In genomic region chr16:2775765-2776499, GRCh38 we compare ENCODE assay signal across 8 cellular contexts. TPM values are rescaled to one million over a fixed set of nuclear protein-coding genes. Genes with fewer than 3 reads are reported as not detected.
A peak's percentile ranks its signal among the peaks of the same experiment; 100 is the strongest.
DNase-seq lines count a peak whose midpoint lies in the region; ATAC-seq and TF ChIP-seq lines count a peak whose summit lies in the region.

No MANE protein-coding gene starts in this region.

- H3K4me3 ChIP-seq in brain microvascular endothelial cell (ENCODE audit: low read depth, low read length), result peak overlapping the region; percentile 89
- peak overlapping the region; percentile 88 for H3K4me3 ChIP-seq in lower lobe of right lung
- peak overlapping the region; percentile 72 to 98 (median 92) for H3K4me3 ChIP-seq in transverse colon

- TF ChIP-seq POLR2A in transverse colon (IDR thresholded peaks at IDR 0.05), result no peak

- H3K9me3 ChIP-seq in lower lobe of right lung (no peaks in the 10 kb centered on the region), transverse colon (no peaks in the 10 kb centered on the region)

- intact Hi-C loops in lower lobe of right lung (cut with DNase I) (no loop called here), transverse colon (cut with DNase I; ENCODE audit: low total_unique reads) (no loop called here)

- H3K27me3 Mint-ChIP-seq in activated T-cell treated with anti-CD3 and anti-CD28 coated beads, Interleukin-2, amount 50 U/mL, for 4 hours (ENCODE audit: low read depth), result no peaks in the 10 kb centered on the region

- H3K27ac ChIP-seq in brain microvascular endothelial cell (no peak overlapping the region), lower lobe of right lung (peak overlapping the region; percentile 82), transverse colon (peak overlapping the region; percentile 83 to 100 (median 99))

- H3K4me3 Mint-ChIP-seq in activated T-cell treated with anti-CD3 and anti-CD28 coated beads, Interleukin-2, amount 50 U/mL, for 4 hours, result peak overlapping the region; percentile 95

- in situ Hi-C loops in brain microvascular endothelial cell (cut with HindIII; ENCODE audit: low pct_ligation_motif_present, low sequenced_read_pairs), result no loop called here
- in situ Hi-C loops in transverse colon (cut with MboI; ENCODE audit: low pct_ligation_motif_present in 1 of 4, low pct_unique_long_range_greater_than_20kb in 1 of 4, low sequenced_read_pairs in 3 of 4), result no loop called here

- DNase-seq in activated T-cell treated with anti-CD3 and anti-CD28 coated beads, Interleukin-2, amount 50 U/mL, for 4 hours, result no peak
- DNase-seq in activated T-cell treated with anti-CD3 and anti-CD28 coated beads, Interleukin-2, amount 50 U/mL, for 1 hour, result no peak
- DNase-seq in brain microvascular endothelial cell (no peak), lower lobe of right lung (peak; percentile 10), transverse colon (no peak), SHP77 (lab: John Stamatoyannopoulos, UW) (no peak), ureter (ENCODE audit: low spot score) (no peak)

- H3K36me3 Mint-ChIP-seq in activated T-cell treated with anti-CD3 and anti-CD28 coated beads, Interleukin-2, amount 50 U/mL, for 4 hours (ENCODE audit: insufficient read depth), result peaks cover 12% of the 10 kb centered on the region

- 38 to 41% methylated on average over 6 to 10 of the region's 11 CpGs for WGBS in transverse colon (ENCODE audit: low coverage in 1 of 2), 2 donors

- peaks cover 32% of the 10 kb centered on the region for H3K4me1 Mint-ChIP-seq in activated T-cell treated with anti-CD3 and anti-CD28 coated beads, Interleukin-2, amount 50 U/mL, for 4 hours (ENCODE audit: low read depth)

- H3K27me3 ChIP-seq in brain microvascular endothelial cell (replicated peaks) (no peaks in the 10 kb centered on the region), lower lobe of right lung (ENCODE audit: low read depth) (no peaks in the 10 kb centered on the region), transverse colon (no peaks in the 10 kb centered on the region)

- H3K36me3 ChIP-seq in brain microvascular endothelial cell (replicated peaks), result peaks cover 34% of the 10 kb centered on the region
- H3K36me3 ChIP-seq in lower lobe of right lung, result peaks cover 41% of the 10 kb centered on the region
- H3K36me3 ChIP-seq in transverse colon, result peaks cover 0 to 13% (median 3%) of the 10 kb centered on the region in 4 donors

- ATAC-seq in activated T-cell treated with anti-CD3 and anti-CD28 coated beads, Interleukin-2, amount 50 U/mL, for 4 hours, result no peak
- ATAC-seq in lower lobe of right lung (no peak), GM19324 (IDR thresholded peaks at IDR 0.05; ENCODE audit: low FRiP score, unreplicated experiment) (no peak)

- TF ChIP-seq EP300 in transverse colon (IDR thresholded peaks at IDR 0.05; ENCODE audit: low read depth), result no peak

- no peaks in the 10 kb centered on the region for H3K9me3 Mint-ChIP-seq in activated T-cell treated with anti-CD3 and anti-CD28 coated beads, Interleukin-2, amount 50 U/mL, for 4 hours

- H3K4me1 ChIP-seq in lower lobe of right lung (peaks cover 31% of the 10 kb centered on the region), transverse colon (peaks cover 17 to 32% (median 25%) of the 10 kb centered on the region in 4 donors)

- TF ChIP-seq CTCF in brain microvascular endothelial cell (IDR thresholded peaks at IDR 0.05; ENCODE audit: low read depth, low read length, missing control alignments) (no peak), lower lobe of right lung (IDR thresholded peaks at IDR 0.05) (no peak), transverse colon (IDR thresholded peaks at IDR 0.05) (no peak)

RNA-seq across cellular contexts. Expression of gene ELOB, which starts 1.1 kb away (rescaled TPM):
- 100 to 1,000 TPM; 223 to 320 (median 298) TPM for total RNA-seq in activated T-cell treated with anti-CD3 and anti-CD28 coated beads, Interleukin-2, amount 50 U/mL, for 4 hours
- total RNA-seq in lower lobe of right lung (196 TPM), transverse colon (100 to 1,000 TPM; 133 to 433 (median 288) TPM), ureter (274 TPM)

RNA-seq across cellular contexts. Expression of gene PRSS33, which starts 11.4 kb away (rescaled TPM):
- total RNA-seq in activated T-cell treated with anti-CD3 and anti-CD28 coated beads, Interleukin-2, amount 50 U/mL, for 4 hours, result under 1 TPM in 2 of 3 donors, not detected in 1; 0.13 to 0.32 TPM
- total RNA-seq in lower lobe of right lung, result not detected
- total RNA-seq in transverse colon, result not detected
- not detected for total RNA-seq in ureter

RNA-seq across cellular contexts. Expression of gene PRSS41, which starts 22.3 kb away (rescaled TPM):
- total RNA-seq in activated T-cell treated with anti-CD3 and anti-CD28 coated beads, Interleukin-2, amount 50 U/mL, for 4 hours, result not detected
- total RNA-seq in lower lobe of right lung (not detected), transverse colon (not detected), ureter (not detected)

RNA-seq across cellular contexts. Expression of gene SRRM2, which starts 23.5 kb away (rescaled TPM):
- total RNA-seq in activated T-cell treated with anti-CD3 and anti-CD28 coated beads, Interleukin-2, amount 50 U/mL, for 4 hours, result 100 to 1,000 TPM; 537 to 551 (median 548) TPM
- 659 TPM for total RNA-seq in lower lobe of right lung
- total RNA-seq in transverse colon, result 1,000 to 10,000 TPM in 2 of 4 donors, 100 to 1,000 TPM in 2; 545 to 3,500 (median 1,361) TPM
- total RNA-seq in ureter, result 669 TPM

RNA-seq across cellular contexts. Expression of gene PRSS21, which starts 41.1 kb away (rescaled TPM):
- total RNA-seq in activated T-cell treated with anti-CD3 and anti-CD28 coated beads, Interleukin-2, amount 50 U/mL, for 4 hours, result 10 to 100 TPM in 2 of 3 donors, 1 to 10 TPM in 1; 8.9 to 16.1 (median 13.2) TPM
- total RNA-seq in lower lobe of right lung (26.5 TPM), transverse colon (1 to 10 TPM in 2 of 4 donors, not detected in 2; 1.6 to 1.9 TPM), ureter (1.3 TPM)
